ENCODE assay signal across 11 cellular contexts in the genomic region with DNA sequence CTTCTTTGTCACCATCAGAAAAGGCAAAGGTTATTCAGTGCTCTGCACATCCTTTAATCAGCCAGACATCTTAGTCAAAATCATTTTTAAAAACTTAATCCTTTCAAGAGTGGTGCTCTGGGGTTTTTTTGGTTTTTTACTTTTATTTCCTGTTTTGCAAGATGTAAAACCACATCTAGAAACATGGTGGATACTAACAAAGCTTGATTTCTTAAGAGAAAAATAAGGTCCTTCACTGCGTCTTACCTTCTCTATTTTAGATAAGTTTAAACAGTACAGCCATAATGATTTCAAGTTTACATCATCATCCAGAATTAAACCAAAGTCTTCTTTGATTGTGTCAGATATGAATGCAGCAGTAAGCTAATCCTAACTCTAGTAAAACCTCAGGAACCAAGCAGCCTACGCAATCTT. TPM values are rescaled to one million over a fixed set of nuclear protein-coding genes. Genes with fewer than 3 reads are reported as not detected.
A peak's percentile ranks its signal among the peaks of the same experiment; 100 is the strongest.
DNase-seq lines count a peak whose midpoint lies in the region; ATAC-seq, FAIRE-seq and TF ChIP-seq lines count a peak whose summit lies in the region.
"Had no signal": no experiment of that assay in that cellular context is flagged by ENCODE, and none has a peak within 500 bp of the region (broad histone marks: within the 10 kb centered on the region; RNA-seq: fewer than 3 reads in every experiment).

No MANE protein-coding gene starts in this region.

- H3K79me2 ChIP-seq in DND-41 (ENCODE audit: insufficient read depth, low read length) (peaks cover 100% of the 10 kb centered on the region), osteoblast (ENCODE audit: insufficient read depth, low read length) (peaks cover 100% of the 10 kb centered on the region)

- no peak overlapping the region for H2AFZ ChIP-seq in DND-41 (ENCODE audit: low read depth, low read length)
- H2AFZ ChIP-seq in osteoblast (ENCODE audit: low read length): no peak overlapping the region

- H3K4me3 ChIP-seq in DND-41 (ENCODE audit: low read depth in 1 of 2, low read length in 2 of 2): no peak overlapping the region
- no peak overlapping the region for H3K4me3 ChIP-seq in NB4 (ENCODE audit: low read depth, low read length)
- no peak overlapping the region for H3K4me3 ChIP-seq in adipocyte (ENCODE audit: low read length)
- no peak overlapping the region for H3K4me3 ChIP-seq in osteoblast (ENCODE audit: insufficient read depth, low read length)
- no peak overlapping the region for H3K4me3 ChIP-seq in kidney (ENCODE audit: low read length in 2 of 2)
- H3K4me3 ChIP-seq: ascending aorta had no signal

- H3K36me3 ChIP-seq in DND-41 (ENCODE audit: insufficient read depth, low read length) (peaks cover 39% of the 10 kb centered on the region), adipocyte (ENCODE audit: control insufficient read depth, insufficient read depth, low read length, severe bottlenecking) (no peaks in the 10 kb centered on the region), osteoblast (ENCODE audit: insufficient read depth, low read length) (peaks cover 2% of the 10 kb centered on the region), kidney (ENCODE audit: control insufficient read depth in 1 of 2, insufficient read depth in 2 of 2, low read length in 2 of 2) (no peaks in the 10 kb centered on the region)
- H3K36me3 ChIP-seq: ascending aorta had no signal

- no peaks in the 10 kb centered on the region for H3K27me3 ChIP-seq in DND-41 (ENCODE audit: insufficient read depth, low read length, poor library complexity)
- H3K27me3 ChIP-seq in adipocyte (replicated peaks; ENCODE audit: control insufficient read depth, insufficient read depth, low read length): no peaks in the 10 kb centered on the region
- no peaks in the 10 kb centered on the region for H3K27me3 ChIP-seq in osteoblast (ENCODE audit: insufficient read depth, low read length)
- H3K27me3 ChIP-seq: ascending aorta had no signal

- no peaks in the 10 kb centered on the region for H3K9me3 ChIP-seq in DND-41 (ENCODE audit: insufficient read depth, low read length, severe bottlenecking)
- H3K9me3 ChIP-seq in adipocyte (ENCODE audit: control insufficient read depth, low read length): no peaks in the 10 kb centered on the region
- no peaks in the 10 kb centered on the region for H3K9me3 ChIP-seq in osteoblast (ENCODE audit: low read depth, low read length)
- no peaks in the 10 kb centered on the region for H3K9me3 ChIP-seq in kidney (ENCODE audit: control insufficient read depth in 1 of 2, low read length in 2 of 2)
- H3K9me3 ChIP-seq: ascending aorta had no signal

- peak overlapping the region; percentile 38 for H3K27ac ChIP-seq in DND-41 (ENCODE audit: low read length)
- peak overlapping the region; percentile 66 for H3K27ac ChIP-seq in osteoblast (ENCODE audit: low read depth, low read length)
- no peak overlapping the region for H3K27ac ChIP-seq in kidney (ENCODE audit: low read depth in 2 of 2, low read length in 2 of 2)
- H3K27ac ChIP-seq: ascending aorta had no signal

- H3K4me2 ChIP-seq in DND-41 (ENCODE audit: insufficient read depth, low read length) (peak overlapping the region; percentile 51; the same call in 1 of the 2 replicates), osteoblast (ENCODE audit: insufficient read depth, low read length) (peak overlapping the region; percentile 44)

- FAIRE-seq in kidney (lab: Jason Lieb, UNC): no peak
- FAIRE-seq: endothelial cell of umbilical vein, HTR-8/SVneo had no signal

- peaks cover 73% of the 10 kb centered on the region for H3K4me1 ChIP-seq in DND-41 (ENCODE audit: insufficient read depth, low read length)
- H3K4me1 ChIP-seq in adipocyte (ENCODE audit: control insufficient read depth, insufficient read depth, low read length): peaks cover 72% of the 10 kb centered on the region
- peaks cover 50% of the 10 kb centered on the region for H3K4me1 ChIP-seq in osteoblast (ENCODE audit: insufficient read depth, low read length)
- H3K4me1 ChIP-seq in kidney (ENCODE audit: control insufficient read depth in 1 of 2, insufficient read depth in 1 of 2, low read depth in 1 of 2, low read length in 2 of 2): peaks cover 12 to 25% of the 10 kb centered on the region in 2 donors

- DNase-seq in DND-41 (no peak), NB4 (ENCODE audit: low read depth) (peak; percentile 38), adipocyte (ENCODE audit: low read depth) (peak; percentile 25), osteoblast (ENCODE audit: insufficient read length, low spot score, missing footprints) (no peak), kidney (no peak), kidney glomerular epithelial cell (lab: John Stamatoyannopoulos, UW) (no peak)
- DNase-seq: NCI-H187 treated with DMSO at 0.1 percent for 48 hours had no signal

- intact Hi-C loops in kidney (cut with DNase I): no loop called here

- peaks cover 87% of the 10 kb centered on the region for H4K20me1 ChIP-seq in DND-41 (ENCODE audit: insufficient read depth, low read length)
- H4K20me1 ChIP-seq in osteoblast (ENCODE audit: insufficient read depth, low read length): peaks cover 83% of the 10 kb centered on the region

- ATAC-seq in DND-41 (ENCODE audit: insufficient read depth, low read depth) (peak; percentile 82), GM19395 (IDR thresholded peaks at IDR 0.05; ENCODE audit: unreplicated experiment) (no peak)

- H3K9ac ChIP-seq in DND-41 (ENCODE audit: low read depth, low read length) (no peak overlapping the region), adipocyte (ENCODE audit: low read length) (no peak overlapping the region), kidney (ENCODE audit: low read length in 2 of 2) (no peak overlapping the region)

- TF ChIP-seq CTCF in DND-41 (IDR thresholded peaks at IDR 0.05; ENCODE audit: borderline replicate concordance, extremely low read depth, low read length, poor library complexity, severe bottlenecking) (no peak), NB4 (IDR thresholded peaks at IDR 0.05; ENCODE audit: low read depth, low read length) (no peak), osteoblast (IDR thresholded peaks at IDR 0.05; ENCODE audit: extremely low read depth, low read depth, low read length) (no peak), kidney (IDR thresholded peaks at IDR 0.05; ENCODE audit: borderline replicate concordance, extremely low read depth, insufficient read depth) (no peak)

- TF ChIP-seq POLR2A in NB4 (IDR thresholded peaks at IDR 0.05; ENCODE audit: extremely low read depth, insufficient read length): no peak

RNA-seq across cellular contexts. Expression of a gene that starts 6.3 kb away (rescaled TPM):
- total RNA-seq in osteoblast: 78.4 and 97.4 TPM in 2 replicates
- 154 TPM for total RNA-seq in kidney
- 36.2 TPM for polyA plus RNA-seq in kidney (ENCODE audit: insufficient read depth, low read depth, low replicate concordance)

RNA-seq across cellular contexts. Expression of a gene that starts 24.1 kb away (rescaled TPM):
- total RNA-seq in osteoblast: 76.3 and 85.8 TPM in 2 replicates
- 108 TPM for total RNA-seq in kidney
- polyA plus RNA-seq in kidney (ENCODE audit: insufficient read depth, low read depth, low replicate concordance): 71.0 TPM

Comparison
In these comparisons a context has a peak if more than half of its experiments do, and no peak if none do; other contexts are left out.
1. DNase-seq: peak in NB4 (single experiment) and adipocyte (single experiment); none in DND-41 (single experiment), osteoblast (single experiment), kidney (single experiment) and kidney glomerular epithelial cell (single experiment).
2. H3K27ac ChIP-seq: peak in DND-41 (single experiment) and osteoblast (single experiment); none in kidney (0 of 2).